8 cellular contexts compared by ENCODE assay signal in the genomic region with DNA sequence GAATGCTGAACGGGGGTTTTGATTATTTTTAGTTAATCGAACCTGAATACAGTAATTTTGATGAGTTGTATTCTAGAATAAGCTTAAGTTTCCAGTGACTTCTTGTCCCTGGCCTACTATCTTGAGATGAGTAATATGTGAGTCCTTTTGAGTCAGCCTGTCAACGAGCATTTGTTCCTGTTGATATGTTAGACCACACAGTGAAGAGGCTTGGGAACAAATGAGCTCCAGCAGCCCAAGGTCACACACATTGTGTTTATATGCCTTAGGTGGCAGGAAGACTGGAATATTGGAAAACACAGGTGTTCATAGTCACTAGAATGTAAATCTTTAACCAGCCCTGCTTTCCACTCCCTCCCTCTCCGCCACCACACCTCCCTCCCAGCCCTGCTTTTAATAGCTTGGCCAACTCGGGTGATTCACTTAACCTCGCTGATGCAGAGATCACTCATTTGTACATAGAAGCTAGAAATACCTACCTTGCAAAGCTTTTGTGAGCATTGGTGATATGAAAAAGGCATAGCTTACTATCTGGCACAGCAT. TPM values are rescaled to one million over a fixed set of nuclear protein-coding genes. Genes with fewer than 3 reads are reported as not detected.
A peak's percentile ranks its signal among the peaks of the same experiment; 100 is the strongest.
DNase-seq lines count a peak whose midpoint lies in the region; ATAC-seq and TF ChIP-seq lines count a peak whose summit lies in the region.

No MANE protein-coding gene starts in this region.

- H3K27me3 ChIP-seq in CD8-positive, alpha-beta memory T cell (ENCODE audit: insufficient read depth, low read length, poor library complexity, severe bottlenecking): no peaks in the 10 kb centered on the region

- peak; percentile 65 for DNase-seq in AG20443 (ENCODE audit: low spot score)
- DNase-seq in activated T-helper 1 cell treated with anti-CD3 and anti-CD28 coated beads, Interleukin-12 subunit alpha, Interleukin-12 subunit beta, Interleukin-2, Interleukin-4 antibody, amounts not matched to agents 30 ng/mL and 10 ng/mL and 1 ng/mL, durations not matched to agents 14 hours and 24 hours and 36 hours (ENCODE audit: low spot score): no peak
- DNase-seq in mesothelial cell of epicardium (ENCODE audit: low spot score in 2 of 2, unreplicated experiment in 2 of 2): no peak
- no peak for DNase-seq in CD8-positive, alpha-beta memory T cell
- DNase-seq in NCI-H510A treated with DMSO at 0.1 percent for 48 hours (lab: John Stamatoyannopoulos, UW): no peak
- DNase-seq in SKM-1 (lab: John Stamatoyannopoulos, UW; ENCODE audit: unreplicated experiment): no peak

- H3K9me3 Mint-ChIP-seq in activated T-helper 1 cell treated with anti-CD3 and anti-CD28 coated beads, Interleukin-12 subunit alpha, Interleukin-12 subunit beta, Interleukin-2, Interleukin-4 antibody, amounts not matched to agents 30 ng/mL and 10 ng/mL and 1 ng/mL, durations not matched to agents 14 hours and 24 hours and 36 hours: no peaks in the 10 kb centered on the region
- peaks cover 4% of the 10 kb centered on the region for H3K9me3 Mint-ChIP-seq in mesothelial cell of epicardium
- H3K9me3 Mint-ChIP-seq in CD8-positive, alpha-beta memory T cell: peaks cover 0 to 2% (median 0%) of the 10 kb centered on the region in 5 donors

- H3K36me3 ChIP-seq in CD8-positive, alpha-beta memory T cell (ENCODE audit: insufficient read depth, low read length): no peaks in the 10 kb centered on the region

- peaks cover 7% of the 10 kb centered on the region for H3K4me1 Mint-ChIP-seq in activated T-helper 1 cell treated with anti-CD3 and anti-CD28 coated beads, Interleukin-12 subunit alpha, Interleukin-12 subunit beta, Interleukin-2, Interleukin-4 antibody, amounts not matched to agents 30 ng/mL and 10 ng/mL and 1 ng/mL, durations not matched to agents 14 hours and 24 hours and 36 hours (ENCODE audit: low read depth)
- peaks cover 66% of the 10 kb centered on the region for H3K4me1 Mint-ChIP-seq in mesothelial cell of epicardium
- no peaks in the 10 kb centered on the region for H3K4me1 Mint-ChIP-seq in CD8-positive, alpha-beta memory T cell

- no peaks in the 10 kb centered on the region for H3K9me3 ChIP-seq in CD8-positive, alpha-beta memory T cell (ENCODE audit: low read length)

- intact Hi-C loops in activated T-helper 1 cell treated with anti-CD3 and anti-CD28 coated beads, Interleukin-12 subunit alpha, Interleukin-12 subunit beta, Interleukin-2, Interleukin-4 antibody, amounts not matched to agents 30 ng/mL and 10 ng/mL and 1 ng/mL, durations not matched to agents 14 hours and 24 hours and 36 hours (cut with micrococcal nuclease): loop anchor here (1.0 to 2.0 kb wide), 3 partner anchors 9 to 47 kb away; partner anchors contain the start of gene SMPDL3A

- POLR2A ChIA-PET in CD8-positive, alpha-beta memory T cell (lab: Charles Lee): no interaction called here

- H3K4me1 ChIP-seq in CD8-positive, alpha-beta memory T cell (ENCODE audit: insufficient read depth, low read length): no peaks in the 10 kb centered on the region

- CTCF ChIA-PET in CD8-positive, alpha-beta memory T cell (lab: Charles Lee): no interaction called here

- H3K4me3 Mint-ChIP-seq in activated T-helper 1 cell treated with anti-CD3 and anti-CD28 coated beads, Interleukin-12 subunit alpha, Interleukin-12 subunit beta, Interleukin-2, Interleukin-4 antibody, amounts not matched to agents 30 ng/mL and 10 ng/mL and 1 ng/mL, durations not matched to agents 14 hours and 24 hours and 36 hours: no peak overlapping the region
- H3K4me3 Mint-ChIP-seq in mesothelial cell of epicardium: no peak overlapping the region
- no peak overlapping the region for H3K4me3 Mint-ChIP-seq in CD8-positive, alpha-beta memory T cell

- TF ChIP-seq CTCF in mesothelial cell of epicardium (IDR thresholded peaks at IDR 0.05; ENCODE audit: unreplicated experiment): no peak

- ATAC-seq in GM19035 (IDR thresholded peaks at IDR 0.05; ENCODE audit: unreplicated experiment): peak; percentile 71
- peak; percentile 81 for ATAC-seq in HG03280 (IDR thresholded peaks at IDR 0.05; ENCODE audit: unreplicated experiment)

- H3K27me3 Mint-ChIP-seq in activated T-helper 1 cell treated with anti-CD3 and anti-CD28 coated beads, Interleukin-12 subunit alpha, Interleukin-12 subunit beta, Interleukin-2, Interleukin-4 antibody, amounts not matched to agents 30 ng/mL and 10 ng/mL and 1 ng/mL, durations not matched to agents 14 hours and 24 hours and 36 hours (ENCODE audit: insufficient read depth): peaks cover 4% of the 10 kb centered on the region
- H3K27me3 Mint-ChIP-seq in mesothelial cell of epicardium (ENCODE audit: low read depth): no peaks in the 10 kb centered on the region
- H3K27me3 Mint-ChIP-seq in CD8-positive, alpha-beta memory T cell: peaks cover under 1 to 3% of the 10 kb centered on the region in 2 donors

- H3K4me3 ChIP-seq in CD8-positive, alpha-beta memory T cell (ENCODE audit: low read length): no peak overlapping the region

- no peak overlapping the region for H3K27ac ChIP-seq in CD8-positive, alpha-beta memory T cell (ENCODE audit: low read depth, low read length)

- H3K36me3 Mint-ChIP-seq in activated T-helper 1 cell treated with anti-CD3 and anti-CD28 coated beads, Interleukin-12 subunit alpha, Interleukin-12 subunit beta, Interleukin-2, Interleukin-4 antibody, amounts not matched to agents 30 ng/mL and 10 ng/mL and 1 ng/mL, durations not matched to agents 14 hours and 24 hours and 36 hours (ENCODE audit: low read depth): peaks cover 2% of the 10 kb centered on the region
- peaks cover 27% of the 10 kb centered on the region for H3K36me3 Mint-ChIP-seq in mesothelial cell of epicardium
- H3K36me3 Mint-ChIP-seq in CD8-positive, alpha-beta memory T cell: no peaks in the 10 kb centered on the region

- H3K27ac Mint-ChIP-seq in activated T-helper 1 cell treated with anti-CD3 and anti-CD28 coated beads, Interleukin-12 subunit alpha, Interleukin-12 subunit beta, Interleukin-2, Interleukin-4 antibody, amounts not matched to agents 30 ng/mL and 10 ng/mL and 1 ng/mL, durations not matched to agents 14 hours and 24 hours and 36 hours: peak overlapping the region; percentile 67
- peak overlapping the region; percentile 70 for H3K27ac Mint-ChIP-seq in mesothelial cell of epicardium
- no peak overlapping the region for H3K27ac Mint-ChIP-seq in CD8-positive, alpha-beta memory T cell

RNA-seq across cellular contexts. Expression of gene SMPDL3A, which starts 9.1 kb away (rescaled TPM):
- 0.47 and 0.64 TPM in 2 replicates for total RNA-seq in activated T-helper 1 cell treated with anti-CD3 and anti-CD28 coated beads, Interleukin-12 subunit alpha, Interleukin-12 subunit beta, Interleukin-2, Interleukin-4 antibody, amounts not matched to agents 30 ng/mL and 10 ng/mL and 1 ng/mL, durations not matched to agents 14 hours and 24 hours and 36 hours
- total RNA-seq in mesothelial cell of epicardium: 55.2 to 58.9 TPM (median 57.3 TPM) in 3 replicates
- under 1 TPM; 0.16 to 0.24 TPM for total RNA-seq in CD8-positive, alpha-beta memory T cell
- not detected for polyA plus RNA-seq in CD8-positive, alpha-beta memory T cell

RNA-seq across cellular contexts. Expression of gene FABP7, which starts 18.7 kb away (rescaled TPM):
- total RNA-seq in activated T-helper 1 cell treated with anti-CD3 and anti-CD28 coated beads, Interleukin-12 subunit alpha, Interleukin-12 subunit beta, Interleukin-2, Interleukin-4 antibody, amounts not matched to agents 30 ng/mL and 10 ng/mL and 1 ng/mL, durations not matched to agents 14 hours and 24 hours and 36 hours: not detected in 2 replicates
- 2.9 to 4.0 TPM (median 3.9 TPM) in 3 replicates for total RNA-seq in mesothelial cell of epicardium
- not detected for total RNA-seq in CD8-positive, alpha-beta memory T cell
- not detected for polyA plus RNA-seq in CD8-positive, alpha-beta memory T cell

Comparison
In these comparisons a context has a peak if more than half of its experiments do, and no peak if none do; other contexts are left out.
1. H3K27ac Mint-ChIP-seq: peak in activated T-helper 1 cell treated with anti-CD3 and anti-CD28 coated beads, Interleukin-12 subunit alpha, Interleukin-12 subunit beta, Interleukin-2, Interleukin-4 antibody, amounts not matched to agents 30 ng/mL and 10 ng/mL and 1 ng/mL, durations not matched to agents 14 hours and 24 hours and 36 hours (single experiment) and mesothelial cell of epicardium (single experiment); none in CD8-positive, alpha-beta memory T cell (0 of 8).
2. RNA of gene SMPDL3A, which starts 9.1 kb away (total RNA-seq): 55.2 to 58.9 TPM in mesothelial cell of epicardium; 0.47 to 0.64 TPM in activated T-helper 1 cell treated with anti-CD3 and anti-CD28 coated beads, Interleukin-12 subunit alpha, Interleukin-12 subunit beta, Interleukin-2, Interleukin-4 antibody, amounts not matched to agents 30 ng/mL and 10 ng/mL and 1 ng/mL, durations not matched to agents 14 hours and 24 hours and 36 hours and 0.16 to 0.24 TPM in CD8-positive, alpha-beta memory T cell; every median in the first group is over 10 times any median in the second.